Comparison of ENCODE assay signal across 1 cellular context in genomic region chr1:228456252-228457016, GRCh38.
TF ChIP-seq lines count a peak whose summit lies in the region.

No MANE protein-coding gene starts in this region.

TF ChIP-seq in K562, 482 proteins besides CTCF, POLR2A, EP300 and RAD21 (continued from another document):
- TF ChIP-seq CBX3 (IDR thresholded peaks at IDR 0.05; ENCODE audit: borderline replicate concordance in 1 of 2, low read length in 2 of 2) (no peak), LARP7 (IDR thresholded peaks at IDR 0.05) (no peak), PTTG1 (tag; IDR thresholded peaks at IDR 0.05; ENCODE audit: low read depth) (no peak), RBM14 (IDR thresholded peaks at IDR 0.05; ENCODE audit: borderline replicate concordance, insufficient read depth, low read depth, low read length) (no peak), ZC3H11A (IDR thresholded peaks at IDR 0.05; ENCODE audit: low read depth, low read length) (no peak), ZEB2 (IDR thresholded peaks at IDR 0.05) (no peak), KDM1A (IDR thresholded peaks at IDR 0.05) (peak; percentile 14 to 49; a peak in 1 of 4 replicates), HNRNPL (IDR thresholded peaks at IDR 0.05; ENCODE audit: low read depth, low read length) (peak; percentile 39; the same call in 1 of the 2 replicates), NFIC (IDR thresholded peaks at IDR 0.05) (no peak), CAMTA2 (CRISPR knock-in tag; conservative IDR thresholded peaks at IDR 0.05) (no peak), OTX1 (CRISPR knock-in tag; IDR thresholded peaks at IDR 0.05) (no peak), MAFG (tag; conservative IDR thresholded peaks at IDR 0.05) (peak; percentile 41)
- TF ChIP-seq, protein P1, sequence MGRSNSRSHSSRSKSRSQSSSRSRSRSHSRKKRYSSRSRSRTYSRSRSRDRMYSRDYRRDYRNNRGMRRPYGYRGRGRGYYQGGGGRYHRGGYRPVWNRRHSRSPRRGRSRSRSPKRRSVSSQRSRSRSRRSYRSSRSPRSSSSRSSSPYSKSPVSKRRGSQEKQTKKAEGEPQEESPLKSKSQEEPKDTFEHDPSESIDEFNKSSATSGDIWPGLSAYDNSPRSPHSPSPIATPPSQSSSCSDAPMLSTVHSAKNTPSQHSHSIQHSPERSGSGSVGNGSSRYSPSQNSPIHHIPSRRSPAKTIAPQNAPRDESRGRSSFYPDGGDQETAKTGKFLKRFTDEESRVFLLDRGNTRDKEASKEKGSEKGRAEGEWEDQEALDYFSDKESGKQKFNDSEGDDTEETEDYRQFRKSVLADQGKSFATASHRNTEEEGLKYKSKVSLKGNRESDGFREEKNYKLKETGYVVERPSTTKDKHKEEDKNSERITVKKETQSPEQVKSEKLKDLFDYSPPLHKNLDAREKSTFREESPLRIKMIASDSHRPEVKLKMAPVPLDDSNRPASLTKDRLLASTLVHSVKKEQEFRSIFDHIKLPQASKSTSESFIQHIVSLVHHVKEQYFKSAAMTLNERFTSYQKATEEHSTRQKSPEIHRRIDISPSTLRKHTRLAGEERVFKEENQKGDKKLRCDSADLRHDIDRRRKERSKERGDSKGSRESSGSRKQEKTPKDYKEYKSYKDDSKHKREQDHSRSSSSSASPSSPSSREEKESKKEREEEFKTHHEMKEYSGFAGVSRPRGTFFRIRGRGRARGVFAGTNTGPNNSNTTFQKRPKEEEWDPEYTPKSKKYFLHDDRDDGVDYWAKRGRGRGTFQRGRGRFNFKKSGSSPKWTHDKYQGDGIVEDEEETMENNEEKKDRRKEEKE (IDR thresholded peaks at IDR 0.05; ENCODE audit: borderline replicate concordance in 1 of 2, control insufficient read depth in 1 of 2, low read depth in 2 of 2, low read length in 1 of 2) = no peak
